In the genomic region with DNA sequence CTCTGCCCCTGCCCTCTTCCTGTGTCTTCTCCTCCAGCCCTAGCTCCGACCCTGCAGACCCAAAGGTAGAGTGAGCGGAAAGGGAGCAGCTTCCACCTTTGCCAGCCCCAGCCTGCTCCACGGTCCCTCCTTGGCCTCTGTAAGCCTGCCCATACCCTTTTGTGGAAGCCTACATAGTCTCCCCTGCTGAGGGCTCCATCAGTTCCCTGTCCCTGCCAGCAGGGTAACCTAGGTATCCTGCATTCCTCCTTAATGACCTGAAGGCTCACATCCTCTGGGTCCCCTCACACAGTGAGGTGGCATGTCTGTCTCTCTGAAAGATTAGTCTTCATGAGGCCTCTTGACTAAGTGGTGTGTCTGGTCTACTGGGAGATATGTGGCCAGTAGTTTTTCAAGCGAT, we compare ENCODE assay signal across 17 cellular contexts. TPM values are rescaled to one million over a fixed set of nuclear protein-coding genes. Genes with fewer than 3 reads are reported as not detected.
A peak's percentile ranks its signal among the peaks of the same experiment; 100 is the strongest.
DNase-seq lines count a peak whose midpoint lies in the region; ATAC-seq and TF ChIP-seq lines count a peak whose summit lies in the region.
"Had no signal": no experiment of that assay in that cellular context is flagged by ENCODE, and none has a peak within 500 bp of the region (broad histone marks: within the 10 kb centered on the region; RNA-seq: fewer than 3 reads in every experiment).

No MANE protein-coding gene starts in this region.

- H2AK5ac ChIP-seq in H9 (ENCODE audit: insufficient read length, low read length) = no peak overlapping the region

- intact Hi-C loops in spleen (cut with DNase I; ENCODE audit: low total_unique reads) = no loop called here

- peaks cover 4% of the 10 kb centered on the region for H3K9me3 Mint-ChIP-seq in activated naive CD4-positive, alpha-beta T cell treated with anti-CD3 and anti-CD28 coated beads, Interleukin-2, amount 50 U/mL, for 24 hours
- peaks cover 2 to 7% of the 10 kb centered on the region in 2 experiments for H3K9me3 Mint-ChIP-seq in H9
- H3K9me3 Mint-ChIP-seq in effector memory CD8-positive, alpha-beta T cell = peaks cover 0 to 1% of the 10 kb centered on the region in 2 donors
- no peaks in the 10 kb centered on the region for H3K9me3 Mint-ChIP-seq in endothelial cell (ENCODE audit: unreplicated experiment)

- H3K23ac ChIP-seq in H9 (ENCODE audit: insufficient read length, low read depth, low read length) = no peak overlapping the region

- no peak overlapping the region for H2BK12ac ChIP-seq in H9 (ENCODE audit: insufficient read length, low read depth, low read length)

- H3K23me2 ChIP-seq in H9 (ENCODE audit: insufficient read length, low read depth, low read length, poor library complexity, severe bottlenecking) = no peaks in the 10 kb centered on the region

- no peak for DNase-seq in activated naive CD4-positive, alpha-beta T cell (lab: John Stamatoyannopoulos, UW)
- DNase-seq in H9 (no peak), spleen (no peak), kidney tubule cell (ENCODE audit: low spot score) (no peak), endothelial cell (ENCODE audit: low spot score) (no peak)
- no peak for DNase-seq in effector memory CD8-positive, alpha-beta T cell
- DNase-seq: activated naive CD4-positive, alpha-beta T cell treated with anti-CD3 and anti-CD28 coated beads for 36 hours; activated T-cell treated with anti-CD3 and anti-CD28 coated beads for 4 hours; effector CD4-positive, alpha-beta T cell; left cardiac atrium; NCI-H1417 treated with DMSO at 0.1 percent for 48 hours; NCI-H69; stimulated activated CD4-positive, alpha-beta T cell treated with anti-CD3 and anti-CD28 coated beads, Interleukin-1b, Interleukin-23, amount 100 ng/mL, for 48 hours had no signal

- H3K27ac Mint-ChIP-seq in activated naive CD4-positive, alpha-beta T cell treated with anti-CD3 and anti-CD28 coated beads, Interleukin-2, amount 50 U/mL, for 24 hours = peak overlapping the region; percentile 91
- H3K27ac Mint-ChIP-seq in H9 (no peak overlapping the region), endothelial cell (ENCODE audit: unreplicated experiment) (no peak overlapping the region)
- peak overlapping the region; percentile 81 to 94 for H3K27ac Mint-ChIP-seq in effector memory CD8-positive, alpha-beta T cell
- H3K27ac Mint-ChIP-seq: activated naive CD4-positive, alpha-beta T cell treated with anti-CD3 and anti-CD28 coated beads for 36 hours; neural progenitor cell had no signal

- H4K20me1 ChIP-seq in H9 (ENCODE audit: control insufficient read depth, insufficient read depth, insufficient read length) = no peaks in the 10 kb centered on the region

- no peak overlapping the region for H3K4ac ChIP-seq in H9 (ENCODE audit: low read depth, low read length)

- H3K9me3 ChIP-seq in H9 (ENCODE audit: control insufficient read depth, low read depth, low read length) = no peaks in the 10 kb centered on the region
- H3K9me3 ChIP-seq in spleen = peaks cover 0 to 4% (median 1%) of the 10 kb centered on the region in 8 donors

- TF ChIP-seq CTCF in H9 (conservative IDR thresholded peaks at IDR 0.05) (peak; percentile 25; the same call in 2 of the 3 replicates), spleen (IDR thresholded peaks at IDR 0.05 in 8 of 11, conservative IDR thresholded peaks at IDR 0.05 in 3 of 11) (no peak), endothelial cell (IDR thresholded peaks at IDR 0.05; ENCODE audit: unreplicated experiment) (no peak)

- H3K4me1 Mint-ChIP-seq in activated naive CD4-positive, alpha-beta T cell treated with anti-CD3 and anti-CD28 coated beads, Interleukin-2, amount 50 U/mL, for 24 hours = peaks cover 96% of the 10 kb centered on the region
- H3K4me1 Mint-ChIP-seq in H9 = peaks cover 30 to 31% of the 10 kb centered on the region in 2 experiments
- peaks cover 80 to 89% of the 10 kb centered on the region in 2 donors for H3K4me1 Mint-ChIP-seq in effector memory CD8-positive, alpha-beta T cell (ENCODE audit: low read depth in 2 of 2)
- peaks cover 13% of the 10 kb centered on the region for H3K4me1 Mint-ChIP-seq in endothelial cell (ENCODE audit: unreplicated experiment)

- no CpG with 5 or more reads among the region's 4 CpGs for WGBS in H9 (ENCODE audit: extremely low coverage, insufficient read length, low lambda C conversion rate)
- 85 to 95% (median 90%) methylated on average over 4 of the region's 4 CpGs for WGBS in spleen, 5 donors

- H4K91ac ChIP-seq in H9 (ENCODE audit: insufficient read length, low read depth, low read length) = no peak overlapping the region

- peaks cover 12% of the 10 kb centered on the region for H3K36me3 Mint-ChIP-seq in activated naive CD4-positive, alpha-beta T cell treated with anti-CD3 and anti-CD28 coated beads, Interleukin-2, amount 50 U/mL, for 24 hours
- H3K36me3 Mint-ChIP-seq in H9 (ENCODE audit: insufficient read depth in 1 of 3, low read depth in 3 of 3) (peaks cover 0 to 10% (median 2%) of the 10 kb centered on the region in 3 experiments; a peak in 2 of 7 replicates), endothelial cell (ENCODE audit: low read depth, unreplicated experiment) (no peaks in the 10 kb centered on the region)
- peaks cover 14% of the 10 kb centered on the region for H3K36me3 Mint-ChIP-seq in effector memory CD8-positive, alpha-beta T cell (ENCODE audit: insufficient read depth)
- H3K36me3 Mint-ChIP-seq: neural progenitor cell had no signal

- H3K27me3 ChIP-seq in H9 (ENCODE audit: insufficient read depth, low read length) (no peaks in the 10 kb centered on the region), spleen (replicated peaks in 1 of 7) (no peaks in the 10 kb centered on the region)
- H3K27me3 ChIP-seq: neural progenitor cell had no signal

- H3K14ac ChIP-seq in H9 (ENCODE audit: insufficient read depth, low read length) = no peak overlapping the region

- H3K4me1 ChIP-seq in H9 (ENCODE audit: insufficient read depth, low read length) (no peaks in the 10 kb centered on the region; the same call in 1 of the 2 replicates), spleen (peaks cover 24 to 94% (median 66%) of the 10 kb centered on the region in 6 donors)

- H3K79me1 ChIP-seq in H9 (ENCODE audit: insufficient read depth, low read depth, low read length, poor library complexity, severe bottlenecking) = no peaks in the 10 kb centered on the region

- no peak overlapping the region for H3T11ph ChIP-seq in H9 (ENCODE audit: low read length)

- no peak overlapping the region for H2BK20ac ChIP-seq in H9 (ENCODE audit: low read depth, low read length, poor library complexity, severe bottlenecking)

- H3K4me3 ChIP-seq in spleen = no peak overlapping the region
- H3K4me3 ChIP-seq: neural progenitor cell had no signal

- H3K79me2 ChIP-seq in H9 (ENCODE audit: insufficient read depth, low read length) = no peaks in the 10 kb centered on the region

- no peak for TF ChIP-seq POLR2A in spleen (IDR thresholded peaks at IDR 0.05)

- H3K27ac ChIP-seq in H9 (ENCODE audit: insufficient read length, low read depth, low read length) (no peak overlapping the region), spleen (peak overlapping the region in 6 of 8 donors; percentile 13 to 91 (median 73))
- H3K27ac ChIP-seq: C4-2B, neural progenitor cell had no signal

- no peaks in the 10 kb centered on the region for H3K36me3 ChIP-seq in spleen
- H3K36me3 ChIP-seq: neural progenitor cell had no signal

- peak overlapping the region; percentile 30 for H3K4me3 Mint-ChIP-seq in activated naive CD4-positive, alpha-beta T cell treated with anti-CD3 and anti-CD28 coated beads, Interleukin-2, amount 50 U/mL, for 24 hours
- no peak overlapping the region for H3K4me3 Mint-ChIP-seq in H9
- peak overlapping the region; percentile 46 to 73 for H3K4me3 Mint-ChIP-seq in effector memory CD8-positive, alpha-beta T cell
- no peak overlapping the region for H3K4me3 Mint-ChIP-seq in endothelial cell (ENCODE audit: unreplicated experiment)
- H3K4me3 Mint-ChIP-seq: activated naive CD4-positive, alpha-beta T cell treated with anti-CD3 and anti-CD28 coated beads for 36 hours; neural progenitor cell had no signal

- no peak overlapping the region for H4K5ac ChIP-seq in H9 (ENCODE audit: insufficient read length, low read depth, low read length)

- no peak for ATAC-seq in effector memory CD8-positive, alpha-beta T cell (replicated peaks)
- no peak for ATAC-seq in HG03442 (IDR thresholded peaks at IDR 0.05; ENCODE audit: unreplicated experiment)
- ATAC-seq: left cardiac atrium had no signal

- no peaks in the 10 kb centered on the region for H3K27me3 Mint-ChIP-seq in activated naive CD4-positive, alpha-beta T cell treated with anti-CD3 and anti-CD28 coated beads, Interleukin-2, amount 50 U/mL, for 24 hours
- peaks cover 7% of the 10 kb centered on the region for H3K27me3 Mint-ChIP-seq in H9 (ENCODE audit: low read depth)
- no peaks in the 10 kb centered on the region for H3K27me3 Mint-ChIP-seq in effector memory CD8-positive, alpha-beta T cell
- H3K27me3 Mint-ChIP-seq in endothelial cell (ENCODE audit: unreplicated experiment) = peaks cover 7% of the 10 kb centered on the region

- H3K4me2 ChIP-seq in H9 (ENCODE audit: insufficient read depth, insufficient read length, low read length) = no peak overlapping the region
- H3K4me2 ChIP-seq: neural progenitor cell had no signal

- no peak overlapping the region for H2BK120ac ChIP-seq in H9 (ENCODE audit: low read depth, low read length, poor library complexity, severe bottlenecking)

- no peak overlapping the region for H2AFZ ChIP-seq in H9 (ENCODE audit: low read length)
- H2AFZ ChIP-seq: neural progenitor cell had no signal

- H3K18ac ChIP-seq in H9 (ENCODE audit: insufficient read length, low read depth, low read length) = no peak overlapping the region

- H3K56ac ChIP-seq in H9 (ENCODE audit: insufficient read length, low read depth, low read length) = no peak overlapping the region

- H2BK15ac ChIP-seq in H9 (ENCODE audit: low read depth, low read length) = no peak overlapping the region

- H4K8ac ChIP-seq in H9 (replicated peaks; ENCODE audit: insufficient read length, low read depth, low read length) = no peak overlapping the region

- H2BK5ac ChIP-seq in H9 (ENCODE audit: insufficient read length, low read length) = no peak overlapping the region

- no peak overlapping the region for H3K9ac ChIP-seq in H9 (ENCODE audit: extremely low read depth, insufficient read length, low read length)
- H3K9ac ChIP-seq: neural progenitor cell had no signal

RNA-seq across cellular contexts. Expression of a gene that starts 20.5 kb away (rescaled TPM):
- 0.44 and 0.64 TPM in 2 replicates for total RNA-seq in H9 (2021)
- total RNA-seq in spleen = 100 to 1,000 TPM in 2 of 7 donors, 10 to 100 TPM in 5; 46.9 to 164 (median 86.8) TPM
- 10 to 100 TPM; 11.5 to 15.0 (median 12.8) TPM for polyA plus RNA-seq in spleen
- 24.8 TPM for total RNA-seq in endothelial cell (ENCODE audit: unreplicated experiment)

Comparison
In these comparisons a context has a peak if more than half of its experiments do, and no peak if none do; other contexts are left out.
1. H3K27ac Mint-ChIP-seq: peak in activated naive CD4-positive, alpha-beta T cell treated with anti-CD3 and anti-CD28 coated beads, Interleukin-2, amount 50 U/mL, for 24 hours (single experiment) and effector memory CD8-positive, alpha-beta T cell (2 of 2); none in H9 (0 of 3) and endothelial cell (single experiment).
2. H3K4me3 Mint-ChIP-seq: peak in activated naive CD4-positive, alpha-beta T cell treated with anti-CD3 and anti-CD28 coated beads, Interleukin-2, amount 50 U/mL, for 24 hours (single experiment) and effector memory CD8-positive, alpha-beta T cell (2 of 2); none in H9 (0 of 2) and endothelial cell (single experiment).
3. RNA of a gene that starts 20.5 kb away (total RNA-seq): 46.9 to 164 TPM in spleen and 24.8 TPM in endothelial cell (single experiment); 0.44 to 0.64 TPM in H9; every median in the first group is over 10 times any median in the second.